In the genomic region with DNA sequence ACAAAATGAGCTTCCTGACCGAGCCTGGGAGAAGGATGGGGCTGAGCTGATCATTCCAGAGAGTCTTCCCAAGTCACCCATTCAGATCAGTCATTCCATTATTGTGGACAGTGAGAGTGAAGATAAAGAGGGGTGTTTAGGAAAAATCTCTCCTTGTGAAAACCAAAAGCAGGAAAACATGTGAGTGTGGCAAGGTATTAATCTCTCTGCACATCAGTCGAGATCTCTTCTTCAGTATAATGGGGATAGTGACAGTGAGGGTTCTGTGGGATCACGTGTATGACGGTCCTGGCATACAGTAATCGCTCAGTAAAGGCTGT, we compare ENCODE assay signal across 10 cellular contexts. TPM values are rescaled to one million over a fixed set of nuclear protein-coding genes. Genes with fewer than 3 reads are reported as not detected.
A peak's percentile ranks its signal among the peaks of the same experiment; 100 is the strongest.
DNase-seq lines count a peak whose midpoint lies in the region; ATAC-seq, FAIRE-seq and TF ChIP-seq lines count a peak whose summit lies in the region.
"Had no signal": no experiment of that assay in that cellular context is flagged by ENCODE, and none has a peak within 500 bp of the region (broad histone marks: within the 10 kb centered on the region; RNA-seq: fewer than 3 reads in every experiment).

No MANE protein-coding gene starts in this region.

- DNase-seq in NCI-H345 (lab: John Stamatoyannopoulos, UW): peak; percentile 7
- no peak for DNase-seq in NCI-H345 treated with DMSO at 0.1 percent for 48 hours (lab: John Stamatoyannopoulos, UW; ENCODE audit: unreplicated experiment)
- DNase-seq in transverse colon: no peak
- DNase-seq in urothelium cell line (ENCODE audit: low spot score): no peak
- no peak for DNase-seq in HAP-1 (ENCODE audit: low spot score in 2 of 2)

- WGBS in transverse colon (ENCODE audit: low coverage in 1 of 2), 2 donors: 14 to 43% methylated on average over 2 to 5 of the region's 5 CpGs

- peaks cover 47 to 51% of the 10 kb centered on the region in 2 donors for H3K4me1 ChIP-seq in mucosa of rectum (ENCODE audit: control insufficient read depth in 2 of 2, insufficient read depth in 2 of 2, low read length in 2 of 2)
- peaks cover 45 to 74% (median 63%) of the 10 kb centered on the region in 4 donors for H3K4me1 ChIP-seq in transverse colon
- H3K4me1 ChIP-seq in HAP-1: peaks cover 4% of the 10 kb centered on the region; the same call in 1 of the 2 replicates

- intact Hi-C loops in transverse colon (cut with DNase I; ENCODE audit: low total_unique reads): no loop called here

- H3K27me3 ChIP-seq in mucosa of rectum (ENCODE audit: control insufficient read depth in 2 of 2, insufficient read depth in 2 of 2, low read length in 2 of 2) (no peaks in the 10 kb centered on the region), transverse colon (no peaks in the 10 kb centered on the region), HAP-1 (ENCODE audit: low read depth) (no peaks in the 10 kb centered on the region)

- FAIRE-seq in urothelium cell line (lab: Jason Lieb, UNC): no peak
- FAIRE-seq: A204.1, TTC549 had no signal

- in situ Hi-C loops in transverse colon (cut with MboI; ENCODE audit: low pct_ligation_motif_present in 1 of 4, low pct_unique_long_range_greater_than_20kb in 1 of 4, low sequenced_read_pairs in 3 of 4) (no loop called here), HAP-1 (cut with MboI; ENCODE audit: low sequenced_read_pairs) (no loop called here)

- TF ChIP-seq POLR2A in transverse colon (IDR thresholded peaks at IDR 0.05): no peak

- ATAC-seq in GM18873 (IDR thresholded peaks at IDR 0.05; ENCODE audit: low FRiP score, unreplicated experiment): no peak

- H3K27ac ChIP-seq in cingulate gyrus (ENCODE audit: low read depth, low read length) (peak overlapping the region; percentile 88), mucosa of rectum (ENCODE audit: low read depth in 2 of 2, low read length in 2 of 2) (peak overlapping the region; percentile 63 to 86), transverse colon (peak overlapping the region; percentile 85 to 93 (median 88))

- no peaks in the 10 kb centered on the region for H3K9me3 ChIP-seq in mucosa of rectum (ENCODE audit: control insufficient read depth in 2 of 2, low read length in 2 of 2)
- no peaks in the 10 kb centered on the region for H3K9me3 ChIP-seq in transverse colon
- no peaks in the 10 kb centered on the region for H3K9me3 ChIP-seq in HAP-1

- TF ChIP-seq EP300 in transverse colon (IDR thresholded peaks at IDR 0.05; ENCODE audit: low read depth): no peak

- no peak for TF ChIP-seq CTCF in transverse colon (IDR thresholded peaks at IDR 0.05)

- H3K9ac ChIP-seq in mucosa of rectum (ENCODE audit: low read depth in 1 of 2, low read length in 2 of 2): no peak overlapping the region

- no peaks in the 10 kb centered on the region for H3K36me3 ChIP-seq in mucosa of rectum (ENCODE audit: control insufficient read depth in 2 of 2, insufficient read depth in 2 of 2, low read length in 2 of 2)
- no peaks in the 10 kb centered on the region for H3K36me3 ChIP-seq in transverse colon
- no peaks in the 10 kb centered on the region for H3K36me3 ChIP-seq in HAP-1 (replicated peaks)

- peak overlapping the region in 1 of 2 donors; percentile 3 for H3K4me3 ChIP-seq in mucosa of rectum (ENCODE audit: low read length in 2 of 2)
- peak overlapping the region in 1 of 4 donors; percentile 11 for H3K4me3 ChIP-seq in transverse colon
- H3K4me3 ChIP-seq in HAP-1: no peak overlapping the region

RNA-seq across cellular contexts. Expression of gene CHD9, which starts 35.4 kb away (rescaled TPM):
- total RNA-seq in transverse colon: 100 to 1,000 TPM in 1 of 4 donors, 10 to 100 TPM in 3; 37.4 to 112 (median 64.4) TPM

RNA-seq across cellular contexts. Expression of gene CHD9NB, which starts 37.5 kb away (rescaled TPM):
- 1 to 10 TPM in 2 of 4 donors, not detected in 2; 3.0 to 3.1 TPM for total RNA-seq in transverse colon
